Comparison of ENCODE assay signal across 8 cellular contexts in the genomic region with DNA sequence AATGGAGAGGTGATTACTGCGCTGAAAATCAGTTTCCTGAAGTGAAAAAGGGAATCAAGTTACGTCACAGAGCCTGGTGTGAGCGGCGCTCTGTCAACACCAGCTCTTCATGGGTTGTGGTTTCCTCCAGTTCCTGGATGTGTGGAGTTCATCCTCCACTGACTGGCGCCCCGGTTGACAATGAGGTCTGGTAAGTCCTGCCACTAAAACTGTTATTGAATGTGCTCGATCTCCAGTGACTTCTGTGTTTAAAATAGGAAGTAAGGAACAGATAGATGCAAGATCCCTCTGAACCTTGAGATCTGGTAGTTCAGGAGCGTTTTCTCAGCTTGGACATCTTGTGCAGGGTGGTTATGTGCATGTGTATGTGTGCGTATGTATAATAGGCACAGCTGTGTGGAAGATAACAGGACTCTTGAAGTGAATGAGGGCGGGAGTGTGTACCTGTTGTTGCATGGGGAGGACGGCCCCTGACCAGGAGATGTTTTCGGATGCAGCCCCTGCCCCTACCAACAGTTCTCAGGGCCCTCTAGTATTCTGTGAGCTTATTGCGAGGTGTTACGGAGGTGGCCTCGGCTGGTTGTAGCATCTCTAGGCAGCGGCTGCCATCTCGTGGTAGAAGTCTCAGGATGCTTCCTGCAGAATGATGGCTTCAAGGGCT. TPM values are rescaled to one million over a fixed set of nuclear protein-coding genes. Genes with fewer than 3 reads are reported as not detected.
DNase-seq lines count a peak whose midpoint lies in the region; ATAC-seq and TF ChIP-seq lines count a peak whose summit lies in the region.

No MANE protein-coding gene starts in this region.

- H3K27ac Mint-ChIP-seq in IgD-negative memory B cell, result peak overlapping the region in 1 of 3 donors; percentile 4

- no peaks in the 10 kb centered on the region for H3K9me3 Mint-ChIP-seq in IgD-negative memory B cell

- peak overlapping the region in 3 of 4 donors; percentile 26 to 81 (median 47) for H3K4me3 Mint-ChIP-seq in IgD-negative memory B cell

- H3K27me3 ChIP-seq in RWPE2 (ENCODE audit: insufficient read depth, poor library complexity, severe bottlenecking) (no peaks in the 10 kb centered on the region), upper lobe of right lung (peaks cover 5% of the 10 kb centered on the region)

- H3K9me3 ChIP-seq in RWPE2 (ENCODE audit: severe bottlenecking), result no peaks in the 10 kb centered on the region
- no peaks in the 10 kb centered on the region for H3K9me3 ChIP-seq in upper lobe of right lung

- peaks cover 3% of the 10 kb centered on the region for H3K36me3 Mint-ChIP-seq in IgD-negative memory B cell

- no peak overlapping the region for H3K27ac ChIP-seq in RWPE2 (ENCODE audit: poor library complexity, severe bottlenecking)
- no peak overlapping the region for H3K27ac ChIP-seq in upper lobe of right lung

- H3K4me1 Mint-ChIP-seq in IgD-negative memory B cell, result peaks cover 0 to 7% (median 5%) of the 10 kb centered on the region in 3 donors

- H3K4me3 ChIP-seq in RWPE2 (ENCODE audit: severe bottlenecking) (no peak overlapping the region), upper lobe of right lung (no peak overlapping the region)

- DNase-seq in ELF-1 (ENCODE audit: low read depth, low spot score) (peak; percentile 79), RWPE2 (ENCODE audit: low spot score) (no peak), glomerular endothelial cell (ENCODE audit: extremely low read depth, low read depth, low spot score) (peak; percentile 41), posterior cingulate gyrus (peak; percentile 63 to 96 (median 81)), upper lobe of right lung (no peak)
- peak; percentile 35 to 65 (median 46) for DNase-seq in activated naive CD4-positive, alpha-beta T cell (lab: John Stamatoyannopoulos, UW)

- peak; percentile 96 for ATAC-seq in GM21723 (IDR thresholded peaks at IDR 0.05; ENCODE audit: unreplicated experiment)
- ATAC-seq in RWPE2 (ENCODE audit: low read depth), result peak; percentile 94
- peak; percentile 80 for ATAC-seq in upper lobe of right lung

- H3K27me3 Mint-ChIP-seq in IgD-negative memory B cell, result no peaks in the 10 kb centered on the region

- H3K36me3 ChIP-seq in RWPE2 (ENCODE audit: low read depth) (no peaks in the 10 kb centered on the region), upper lobe of right lung (no peaks in the 10 kb centered on the region)

- no peaks in the 10 kb centered on the region for H3K4me1 ChIP-seq in RWPE2 (ENCODE audit: insufficient read depth, poor library complexity, severe bottlenecking)
- no peaks in the 10 kb centered on the region for H3K4me1 ChIP-seq in upper lobe of right lung

- peak; percentile 84 for TF ChIP-seq CTCF in RWPE2 (IDR thresholded peaks at IDR 0.05; ENCODE audit: poor library complexity, severe bottlenecking)
- peak; percentile 51 for TF ChIP-seq CTCF in upper lobe of right lung (IDR thresholded peaks at IDR 0.05)

- intact Hi-C loops in posterior cingulate gyrus (cut with DNase I), result loop anchor here (1.0 to 10.0 kb wide), 3 partner anchors 78 to 421 kb away; no protein-coding TSS in a partner anchor
- intact Hi-C loops in upper lobe of right lung (cut with DNase I), result no loop called here

RNA-seq across cellular contexts. Expression of gene GOT2, which starts 22.0 kb away (rescaled TPM):
- 56.3 TPM for polyA plus RNA-seq in IgD-negative memory B cell
- total RNA-seq in glomerular endothelial cell, result 112 and 122 TPM in 2 replicates
- 51.6 TPM for total RNA-seq in upper lobe of right lung

Comparison
In these comparisons a context has a peak if more than half of its experiments do, and no peak if none do; other contexts are left out.
1. DNase-seq: peak in ELF-1 (single experiment), activated naive CD4-positive, alpha-beta T cell (4 of 4), glomerular endothelial cell (single experiment) and posterior cingulate gyrus (10 of 10); none in RWPE2 (single experiment) and upper lobe of right lung (single experiment).
2. Peak in every context shown above with its lines, with median percentiles within 50 percentile points of each other: ATAC-seq.